8 cellular contexts compared by ENCODE assay signal in genomic region chr22:36387664-36387913, GRCh38. TPM values are rescaled to one million over a fixed set of nuclear protein-coding genes. Genes with fewer than 3 reads are reported as not detected.
A peak's percentile ranks its signal among the peaks of the same experiment; 100 is the strongest.
DNase-seq lines count a peak whose midpoint lies in the region; ATAC-seq and TF ChIP-seq lines count a peak whose summit lies in the region.

No MANE protein-coding gene starts in this region.

- H3K4me1 ChIP-seq in ES-I3 (ENCODE audit: insufficient read depth, low read length), result peaks cover 3% of the 10 kb centered on the region

- H3K36me3 ChIP-seq in ES-I3 (ENCODE audit: insufficient read depth, low read length), result no peaks in the 10 kb centered on the region

- peak overlapping the region; percentile 96 for H3K4me3 Mint-ChIP-seq in central memory CD8-positive, alpha-beta T cell
- peak overlapping the region in 7 of 8 donors; percentile 85 to 94 (median 92) for H3K4me3 Mint-ChIP-seq in naive B cell

- peak overlapping the region; percentile 74 for H3K27ac Mint-ChIP-seq in central memory CD8-positive, alpha-beta T cell (ENCODE audit: low read depth)
- H3K27ac Mint-ChIP-seq in naive B cell, result peak overlapping the region in 3 of 6 donors; percentile 80 to 99 (median 94)

- H3K4me1 Mint-ChIP-seq in central memory CD8-positive, alpha-beta T cell, result peaks cover 48% of the 10 kb centered on the region
- peaks cover 39 to 79% (median 72%) of the 10 kb centered on the region in 3 donors for H3K4me1 Mint-ChIP-seq in naive B cell

- POLR2A ChIA-PET in GM10248 (lab: Yijun Ruan, JAX), result interaction anchor here (0.7 to 1.9 kb wide), 7 partner anchors 11 to 123 kb away, joined by 3 to 13 read pairs (median 5); partner anchors contain the start of gene TXN2

- H3K9me3 ChIP-seq in ES-I3 (ENCODE audit: control insufficient read depth, insufficient read depth, low read length), result no peaks in the 10 kb centered on the region

- no peak for DNase-seq in central memory CD8-positive, alpha-beta T cell (ENCODE audit: low spot score in 2 of 2)
- DNase-seq in naive B cell (no peak), DMS153 treated with DMSO at 0.1 percent for 48 hours (lab: John Stamatoyannopoulos, UW; ENCODE audit: unreplicated experiment) (no peak), GM10248 (ENCODE audit: extremely low spot score) (no peak), cortex of kidney (lab: John Stamatoyannopoulos, UW) (no peak), DMS 273 treated with DMSO at 0.1 percent for 48 hours (lab: John Stamatoyannopoulos, UW) (no peak)

- peak overlapping the region; percentile 83 for H3K9ac ChIP-seq in ES-I3 (ENCODE audit: low read depth, low read length)

- no peaks in the 10 kb centered on the region for H3K27me3 Mint-ChIP-seq in central memory CD8-positive, alpha-beta T cell
- no peaks in the 10 kb centered on the region for H3K27me3 Mint-ChIP-seq in naive B cell

- peaks cover 41% of the 10 kb centered on the region for H3K36me3 Mint-ChIP-seq in central memory CD8-positive, alpha-beta T cell (ENCODE audit: insufficient read depth)
- peaks cover 6 to 11% of the 10 kb centered on the region in 2 donors for H3K36me3 Mint-ChIP-seq in naive B cell

- no peak for TF ChIP-seq CTCF in GM10248 (IDR thresholded peaks at IDR 0.05; ENCODE audit: control extremely low read depth, extremely low read depth, low read depth, missing control alignments)

- H3K9me3 Mint-ChIP-seq in central memory CD8-positive, alpha-beta T cell, result no peaks in the 10 kb centered on the region
- no peaks in the 10 kb centered on the region for H3K9me3 Mint-ChIP-seq in naive B cell

- CTCF ChIA-PET in GM10248 (lab: Yijun Ruan, JAX), result interaction anchor here (0.6 to 2.0 kb wide), 8 partner anchors 8 to 87 kb away, joined by 3 to 6 read pairs (median 4); no protein-coding TSS in a partner anchor

- ATAC-seq in HG03521 (IDR thresholded peaks at IDR 0.05; ENCODE audit: unreplicated experiment) (peak; percentile 10), naive B cell (ENCODE audit: low read depth in 2 of 2) (peak; percentile 26 to 29)
- ATAC-seq in central memory CD8-positive, alpha-beta T cell (replicated peaks; ENCODE audit: extremely low read depth, poor library complexity, severe bottlenecking), result peak; percentile 3

RNA-seq across cellular contexts. Expression of gene MYH9, which starts 0.2 kb away (rescaled TPM):
- polyA plus RNA-seq in naive B cell (ENCODE audit: low read depth in 6 of 6), result 100 to 1,000 TPM in 1 of 6 donors, 10 to 100 TPM in 5; 17.3 to 255 (median 64.5) TPM
